Comparison of ENCODE assay signal across 1 cellular context in genomic region chr5:141654298-141654697, GRCh38.
TF ChIP-seq lines count a peak whose summit lies in the region.

No MANE protein-coding gene starts in this region.

TF ChIP-seq in SK-N-SH, 30 proteins besides CTCF, POLR2A, EP300 and RAD21:
- TF ChIP-seq FOSL2 (IDR thresholded peaks at IDR 0.05; ENCODE audit: borderline replicate concordance, low read depth) (peak; percentile 52; the same call in 1 of the 2 replicates), JUND (IDR thresholded peaks at IDR 0.05) (peak; percentile 42; the same call in 1 of the 2 replicates), RCOR1 (IDR thresholded peaks at IDR 0.05; ENCODE audit: low read length) (no peak), RXRA (IDR thresholded peaks at IDR 0.05; ENCODE audit: borderline replicate concordance, low read depth) (no peak), TCF12 (IDR thresholded peaks at IDR 0.05) (peak; percentile 43; the same call in 1 of the 2 replicates)
TF ChIP-seq in SK-N-SH: peak in this region for 3.
